1 cellular context compared by ENCODE assay signal in genomic region chr19:48926909-48927308, GRCh38.
TF ChIP-seq lines count a peak whose summit lies in the region.

No MANE protein-coding gene starts in this region.

TF ChIP-seq in A549, 52 proteins besides CTCF, POLR2A, EP300 and RAD21 (continued from another document):
- TF ChIP-seq GATA3 (IDR thresholded peaks at IDR 0.05; ENCODE audit: borderline replicate concordance), result no peak
- TF ChIP-seq FOSL2 (IDR thresholded peaks at IDR 0.05), result no peak
- TF ChIP-seq FOSL2 (CRISPR knock-in tag; IDR thresholded peaks at IDR 0.05), result peak; percentile 64
- TF ChIP-seq ZSCAN20 (CRISPR knock-in tag; IDR thresholded peaks at IDR 0.05), result no peak
- no peak for TF ChIP-seq PBX3 (IDR thresholded peaks at IDR 0.05)
- TF ChIP-seq MAX (IDR thresholded peaks at IDR 0.05), result peak; percentile 59
- no peak for TF ChIP-seq KDM5A (IDR thresholded peaks at IDR 0.05)
- TF ChIP-seq EHF (CRISPR knock-in tag; IDR thresholded peaks at IDR 0.05), result no peak
TF ChIP-seq in A549: peak in this region for 2.
